13 cellular contexts compared by ENCODE assay signal in the genomic region with DNA sequence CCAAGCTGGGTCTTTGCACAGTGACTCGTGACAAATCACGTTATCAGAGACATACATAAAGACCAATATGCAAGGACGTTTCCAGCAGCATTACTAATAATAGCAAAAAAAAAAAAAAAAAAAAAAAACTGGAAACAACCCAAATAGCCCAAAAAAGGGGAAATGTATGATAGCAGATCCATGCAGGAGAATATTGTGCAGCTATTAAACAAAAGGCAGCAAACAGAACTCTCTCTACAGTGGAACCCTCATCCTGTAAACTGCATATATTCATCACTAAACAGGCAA. TPM values are rescaled to one million over a fixed set of nuclear protein-coding genes. Genes with fewer than 3 reads are reported as not detected.
A peak's percentile ranks its signal among the peaks of the same experiment; 100 is the strongest.
DNase-seq lines count a peak whose midpoint lies in the region; ATAC-seq and TF ChIP-seq lines count a peak whose summit lies in the region.
"Had no signal": no experiment of that assay in that cellular context is flagged by ENCODE, and none has a peak within 500 bp of the region (broad histone marks: within the 10 kb centered on the region; RNA-seq: fewer than 3 reads in every experiment).

No MANE protein-coding gene starts in this region.

- H3K9me3 ChIP-seq in IMR-90 (ENCODE audit: control insufficient read depth, insufficient read depth, low read length), result no peaks in the 10 kb centered on the region
- no peaks in the 10 kb centered on the region for H3K9me3 ChIP-seq in right lobe of liver
- H3K9me3 ChIP-seq: ascending aorta had no signal

- H3K18ac ChIP-seq in IMR-90 (ENCODE audit: low read depth, low read length), result no peak overlapping the region

- in situ Hi-C loops in IMR-90 (cut with MboI; ENCODE audit: low sequenced_read_pairs), result no loop called here

- POLR2A ChIA-PET in IMR-90 (lab: Charles Lee; ENCODE audit: unreplicated experiment), result no interaction called here

- H3K27ac ChIP-seq in IMR-90 (ENCODE audit: insufficient read depth, low read length) (no peak overlapping the region), right lobe of liver (no peak overlapping the region)
- H3K27ac ChIP-seq: hepatocyte, KMS-11 had no signal

- H3K36me3 ChIP-seq in IMR-90 (ENCODE audit: control insufficient read depth, insufficient read depth, low read length) (no peaks in the 10 kb centered on the region), right lobe of liver (no peaks in the 10 kb centered on the region)
- H3K36me3 ChIP-seq: ascending aorta had no signal

- TF ChIP-seq CTCF in IMR-90 (conservative IDR thresholded peaks at IDR 0.05; ENCODE audit: low read depth, low read length) (no peak), right lobe of liver (IDR thresholded peaks at IDR 0.05) (no peak)

- no peak overlapping the region for H3K4ac ChIP-seq in IMR-90 (ENCODE audit: low read depth, low read length)

- H4K5ac ChIP-seq in IMR-90 (ENCODE audit: low read depth, low read length), result no peak overlapping the region

- H2BK15ac ChIP-seq in IMR-90 (ENCODE audit: low read depth, low read length), result no peak overlapping the region

- CTCF ChIA-PET in IMR-90 (lab: Yijun Ruan, JAX), result interaction anchor here (1.2 kb wide), 1 partner anchor 507 kb away, joined by 3 read pairs; no protein-coding TSS in a partner anchor

- TF ChIP-seq RAD21 in IMR-90 (IDR thresholded peaks at IDR 0.05; ENCODE audit: low read length), result no peak

- H3K9me3 Mint-ChIP-seq in T-helper 2 cell treated with Interferon-gamma antibody and Interleukin-4, amounts not matched to agents 5 μg/mL and 100 μg/mL, for 36 hours, result no peaks in the 10 kb centered on the region
- no peaks in the 10 kb centered on the region for H3K9me3 Mint-ChIP-seq in activated naive CD8-positive, alpha-beta T cell (ENCODE audit: low read depth)
- H3K9me3 Mint-ChIP-seq in natural killer cell treated with Interleukin-12 subunit alpha and Interleukin-12 subunit beta and Interleukin-15 and Interleukin-18, amount 100 ng/mL, for 72 hours, result no peaks in the 10 kb centered on the region

- peak overlapping the region; percentile 76 for H3K4me3 Mint-ChIP-seq in T-helper 2 cell treated with Interferon-gamma antibody and Interleukin-4, amounts not matched to agents 5 μg/mL and 100 μg/mL, for 36 hours
- H3K4me3 Mint-ChIP-seq in activated naive CD8-positive, alpha-beta T cell, result peak overlapping the region; percentile 81
- peak overlapping the region; percentile 51 for H3K4me3 Mint-ChIP-seq in natural killer cell treated with Interleukin-12 subunit alpha and Interleukin-12 subunit beta and Interleukin-15 and Interleukin-18, amount 100 ng/mL, for 72 hours

- ATAC-seq in IMR-90 (ENCODE audit: low read depth), result no peak
- no peak for ATAC-seq in natural killer cell treated with Interleukin-12 subunit alpha and Interleukin-12 subunit beta and Interleukin-15 and Interleukin-18, amount 100 ng/mL, for 72 hours
- ATAC-seq in right lobe of liver, result no peak
- ATAC-seq in GM18502 (IDR thresholded peaks at IDR 0.05; ENCODE audit: poor library complexity, unreplicated experiment), result no peak
- ATAC-seq in GM19351 (IDR thresholded peaks at IDR 0.05; ENCODE audit: unreplicated experiment), result no peak

- H3K9ac ChIP-seq in IMR-90 (ENCODE audit: low read depth, low read length), result no peak overlapping the region
- H3K9ac ChIP-seq: KMS-11 had no signal

- H3K56ac ChIP-seq in IMR-90 (ENCODE audit: extremely low read depth, insufficient read depth, low read length), result no peak overlapping the region

- H2BK120ac ChIP-seq in IMR-90 (ENCODE audit: low read depth, low read length), result no peak overlapping the region

- DNase-seq in T-helper 2 cell treated with Interferon-gamma antibody and Interleukin-4, amounts not matched to agents 5 μg/mL and 100 μg/mL, for 36 hours (ENCODE audit: low spot score), result no peak
- DNase-seq in T-helper 2 cell, result no peak
- DNase-seq in IMR-90, result no peak
- DNase-seq in natural killer cell treated with Interleukin-12 subunit alpha and Interleukin-12 subunit beta and Interleukin-15 and Interleukin-18, amount 100 ng/mL, for 72 hours (ENCODE audit: low spot score), result no peak
- DNase-seq in right lobe of liver, result no peak
- DNase-seq: NCI-H1417 treated with DMSO at 0.1 percent for 48 hours, Right ventricle myocardium superior had no signal

- no peaks in the 10 kb centered on the region for H3K79me1 ChIP-seq in IMR-90 (ENCODE audit: low read depth in 1 of 2, low read length in 2 of 2)

- H3K4me1 ChIP-seq in IMR-90 (ENCODE audit: control insufficient read depth, insufficient read depth, low read length), result peaks cover 6% of the 10 kb centered on the region; the same call in 1 of the 2 replicates
- H3K4me1 ChIP-seq in right lobe of liver, result peaks cover 0 to 8% (median 0%) of the 10 kb centered on the region in 4 donors

- no peak overlapping the region for H3K23ac ChIP-seq in IMR-90 (ENCODE audit: low read depth, low read length)

- H4K20me1 ChIP-seq in IMR-90 (ENCODE audit: insufficient read depth, low read length), result no peaks in the 10 kb centered on the region

- H3K9me1 ChIP-seq in IMR-90 (ENCODE audit: insufficient read depth, low read length), result peaks cover 4% of the 10 kb centered on the region

- no peak overlapping the region for H2BK20ac ChIP-seq in IMR-90 (ENCODE audit: low read depth, low read length)

- H4K91ac ChIP-seq in IMR-90 (ENCODE audit: insufficient read depth, low read depth, low read length), result no peak overlapping the region

- H3K4me1 Mint-ChIP-seq in T-helper 2 cell treated with Interferon-gamma antibody and Interleukin-4, amounts not matched to agents 5 μg/mL and 100 μg/mL, for 36 hours (ENCODE audit: low read depth), result peaks cover 25% of the 10 kb centered on the region
- H3K4me1 Mint-ChIP-seq in activated naive CD8-positive, alpha-beta T cell (ENCODE audit: low read depth), result peaks cover 32% of the 10 kb centered on the region
- H3K4me1 Mint-ChIP-seq in natural killer cell treated with Interleukin-12 subunit alpha and Interleukin-12 subunit beta and Interleukin-15 and Interleukin-18, amount 100 ng/mL, for 72 hours (ENCODE audit: low read depth in 2 of 2), result peaks cover 9 to 14% of the 10 kb centered on the region in 2 donors

- no peaks in the 10 kb centered on the region for H3K36me3 Mint-ChIP-seq in T-helper 2 cell treated with Interferon-gamma antibody and Interleukin-4, amounts not matched to agents 5 μg/mL and 100 μg/mL, for 36 hours (ENCODE audit: low read depth)
- no peaks in the 10 kb centered on the region for H3K36me3 Mint-ChIP-seq in activated naive CD8-positive, alpha-beta T cell
- no peaks in the 10 kb centered on the region for H3K36me3 Mint-ChIP-seq in natural killer cell treated with Interleukin-12 subunit alpha and Interleukin-12 subunit beta and Interleukin-15 and Interleukin-18, amount 100 ng/mL, for 72 hours

- dilution Hi-C loops in IMR-90 (cut with HindIII; ENCODE audit: low sequenced_read_pairs, unreplicated experiment), result no loop called here

- TF ChIP-seq POLR2A in IMR-90 (IDR thresholded peaks at IDR 0.05; ENCODE audit: low read depth, low read length), result no peak
- no peak for TF ChIP-seq POLR2A in right lobe of liver (IDR thresholded peaks at IDR 0.05)

- no peak overlapping the region for H4K8ac ChIP-seq in IMR-90 (ENCODE audit: low read depth in 2 of 2, low read length in 2 of 2)

- no TSS peak for BruUV-seq in IMR-90 (replicated peaks; lab: Mats Ljungman, UMichigan)

- H3K4me3 ChIP-seq in IMR-90 (ENCODE audit: insufficient read depth, low read depth, low read length), result no peak overlapping the region
- H3K4me3 ChIP-seq in right lobe of liver, result no peak overlapping the region
- H3K4me3 ChIP-seq: hepatocyte had no signal

- H2AK9ac ChIP-seq in IMR-90 (replicated peaks; ENCODE audit: low read depth, low read length, poor library complexity), result no peak overlapping the region

- H3K27me3 ChIP-seq in IMR-90 (ENCODE audit: control insufficient read depth, insufficient read depth, low read length) (peaks cover 45% of the 10 kb centered on the region), right lobe of liver (no peaks in the 10 kb centered on the region)
- H3K27me3 ChIP-seq: ascending aorta, hepatocyte had no signal

- intact Hi-C loops in IMR-90 (cut with micrococcal nuclease) (no loop called here), right lobe of liver (cut with DNase I) (no loop called here)

- peak overlapping the region; percentile 74 for H2AFZ ChIP-seq in IMR-90 (replicated peaks; ENCODE audit: low read length, poor library complexity)
- H2AFZ ChIP-seq: hepatocyte had no signal

- no peak overlapping the region for H2AK5ac ChIP-seq in IMR-90 (ENCODE audit: low read depth, low read length)

- no CpG with 5 or more reads among the region's 3 CpGs for WGBS in IMR-90 (ENCODE audit: extremely low coverage in 2 of 2, insufficient read length in 1 of 2), 2 experiments
- WGBS in right lobe of liver (ENCODE audit: insufficient coverage, low coverage, low lambda C conversion rate, missing lambda C conversion rate), result 56% methylated on average over 3 of the region's 3 CpGs

- H3K27me3 Mint-ChIP-seq in T-helper 2 cell treated with Interferon-gamma antibody and Interleukin-4, amounts not matched to agents 5 μg/mL and 100 μg/mL, for 36 hours (ENCODE audit: low read depth), result no peaks in the 10 kb centered on the region
- no peaks in the 10 kb centered on the region for H3K27me3 Mint-ChIP-seq in activated naive CD8-positive, alpha-beta T cell
- H3K27me3 Mint-ChIP-seq in natural killer cell treated with Interleukin-12 subunit alpha and Interleukin-12 subunit beta and Interleukin-15 and Interleukin-18, amount 100 ng/mL, for 72 hours, result peaks cover 0 to 2% of the 10 kb centered on the region in 2 donors

- peak overlapping the region; percentile 87 for H3K27ac Mint-ChIP-seq in T-helper 2 cell treated with Interferon-gamma antibody and Interleukin-4, amounts not matched to agents 5 μg/mL and 100 μg/mL, for 36 hours
- peak overlapping the region; percentile 97 for H3K27ac Mint-ChIP-seq in activated naive CD8-positive, alpha-beta T cell
- peak overlapping the region in 1 of 2 donors; percentile 61 for H3K27ac Mint-ChIP-seq in natural killer cell treated with Interleukin-12 subunit alpha and Interleukin-12 subunit beta and Interleukin-15 and Interleukin-18, amount 100 ng/mL, for 72 hours

- no peak overlapping the region for H3K14ac ChIP-seq in IMR-90 (replicated peaks; ENCODE audit: low read depth, low read length)

- H2BK5ac ChIP-seq in IMR-90 (ENCODE audit: low read depth, low read length, poor library complexity, severe bottlenecking), result no peak overlapping the region

- no peak overlapping the region for H3K4me2 ChIP-seq in IMR-90 (ENCODE audit: low read depth, low read length)
- H3K4me2 ChIP-seq: hepatocyte, KMS-11 had no signal

RNA-seq across cellular contexts. Expression of gene C5orf15, which starts 37.7 kb away (rescaled TPM):
- 35.1 and 54.2 TPM in 2 replicates for total RNA-seq in IMR-90 (2012; rRNA removed)
- 64.5 and 73.5 TPM in 2 replicates for polyA plus RNA-seq in IMR-90 (2012; rRNA removed)
- 35.0 and 205 TPM in 2 replicates for polyA plus RNA-seq in IMR-90 (2012; cell fraction: cytosol; rRNA removed)
- 37.9 and 38.3 TPM in 2 replicates for polyA plus RNA-seq in IMR-90 (2012; cell fraction: nucleus; rRNA removed; ENCODE audit: low replicate concordance)
- total RNA-seq in natural killer cell treated with Interleukin-12 subunit alpha and Interleukin-12 subunit beta and Interleukin-15 and Interleukin-18, amount 100 ng/mL, for 72 hours, result 10 to 100 TPM; 16.7 to 41.6 TPM
- total RNA-seq in right lobe of liver, result 10 to 100 TPM; 15.0 to 37.5 (median 24.4) TPM
